In genomic region chr20:11686900-11687543, GRCh38 we compare ENCODE assay signal across 10 cellular contexts.
A peak's percentile ranks its signal among the peaks of the same experiment; 100 is the strongest.
DNase-seq lines count a peak whose midpoint lies in the region; ATAC-seq lines count a peak whose summit lies in the region.
"Had no signal": no experiment of that assay in that cellular context is flagged by ENCODE, and none has a peak within 500 bp of the region (broad histone marks: within the 10 kb centered on the region; RNA-seq: fewer than 3 reads in every experiment).

No MANE protein-coding gene starts in this region.

- H3K27me3 ChIP-seq in iPS DF 6.9 (ENCODE audit: control insufficient read depth, insufficient read depth, low read length), result peaks cover 6% of the 10 kb centered on the region; the same call in 1 of the 2 replicates

- no peaks in the 10 kb centered on the region for H3K36me3 ChIP-seq in iPS DF 6.9 (ENCODE audit: control insufficient read depth, insufficient read depth, low read length)

- in situ Hi-C loops in G401 (cut with HindIII; ENCODE audit: low sequenced_read_pairs), result no loop called here

- no CpG with 5 or more reads among the region's 38 CpGs for WGBS in iPS DF 6.9 (ENCODE audit: insufficient coverage, insufficient read length)

- DNase-seq in G401 (ENCODE audit: low spot score) (peak; percentile 92), amygdala (lab: John Stamatoyannopoulos, UW) (peak in 38 of 56 donors; percentile 5 to 66 (median 26)), iPS DF 6.9 (ENCODE audit: low read depth, low spot score) (no peak), sciatic nerve (ENCODE audit: low spot score) (no peak), dedifferentiated amniotic fluid mesenchymal stem cell (ENCODE audit: extremely low spot score) (no peak), epidermal melanocyte (ENCODE audit: insufficient read length, low spot score) (no peak)
- DNase-seq: NK-92 treated with Interleukin-12 subunit alpha and Interleukin-12 subunit beta, amount 100 ng/mL, for 24 hours had no signal

- no peaks in the 10 kb centered on the region for H3K9me3 ChIP-seq in iPS DF 6.9 (ENCODE audit: control insufficient read depth, insufficient read depth, low read length)

- H3K27ac ChIP-seq in iPS DF 6.9 (ENCODE audit: low read length), result no peak overlapping the region
- H3K27ac ChIP-seq: epithelial cell of prostate had no signal

- ATAC-seq in sciatic nerve (peak; percentile 26), GM21528 (IDR thresholded peaks at IDR 0.05; ENCODE audit: low FRiP score, unreplicated experiment) (no peak), HG02973 (IDR thresholded peaks at IDR 0.05; ENCODE audit: unreplicated experiment) (no peak)

- H3K4me3 ChIP-seq in iPS DF 6.9 (ENCODE audit: low read length), result peak overlapping the region; percentile 32; the same call in 1 of the 2 replicates

- intact Hi-C loops in sciatic nerve (cut with DNase I), result no loop called here

- H3K4me1 ChIP-seq in iPS DF 6.9 (ENCODE audit: control insufficient read depth, insufficient read depth, low read length), result no peaks in the 10 kb centered on the region

Comparison
In these comparisons a context has a peak if more than half of its experiments do, and no peak if none do; other contexts are left out.
1. DNase-seq: peak in G401 (single experiment) and amygdala (38 of 56); none in iPS DF 6.9 (single experiment), sciatic nerve (single experiment), dedifferentiated amniotic fluid mesenchymal stem cell (single experiment) and epidermal melanocyte (single experiment).